1 cellular context compared by ENCODE assay signal in genomic region chr10:116263870-116264269, GRCh38.
TF ChIP-seq lines count a peak whose summit lies in the region.

No MANE protein-coding gene starts in this region.

TF ChIP-seq in IMR-90, 13 proteins besides CTCF, POLR2A, EP300 and RAD21:
- TF ChIP-seq CHD1 (IDR thresholded peaks at IDR 0.05; ENCODE audit: low read depth, low read length) (no peak), SMC3 (IDR thresholded peaks at IDR 0.05; ENCODE audit: low read depth, low read length) (no peak), MXI1 (IDR thresholded peaks at IDR 0.05; ENCODE audit: borderline replicate concordance, low read depth, low read length) (no peak), NFE2L2 (IDR thresholded peaks at IDR 0.05; ENCODE audit: low read depth, low read length) (no peak), BHLHE40 (IDR thresholded peaks at IDR 0.05; ENCODE audit: low read depth, low read length) (no peak), FOS (IDR thresholded peaks at IDR 0.05; ENCODE audit: low read depth, low read length) (no peak), MAFK (IDR thresholded peaks at IDR 0.05; ENCODE audit: low read depth, low read length) (no peak), MAZ (IDR thresholded peaks at IDR 0.05; ENCODE audit: borderline replicate concordance, low read depth, low read length) (no peak), RCOR1 (IDR thresholded peaks at IDR 0.05; ENCODE audit: insufficient replicate concordance, low read length) (no peak), ELK1 (IDR thresholded peaks at IDR 0.05; ENCODE audit: borderline replicate concordance, low read depth, low read length) (no peak), RFX5 (IDR thresholded peaks at IDR 0.05; ENCODE audit: low read depth, low read length) (no peak), CEBPB (IDR thresholded peaks at IDR 0.05; ENCODE audit: low read depth, low read length) (no peak)
- TF ChIP-seq, protein P1, sequence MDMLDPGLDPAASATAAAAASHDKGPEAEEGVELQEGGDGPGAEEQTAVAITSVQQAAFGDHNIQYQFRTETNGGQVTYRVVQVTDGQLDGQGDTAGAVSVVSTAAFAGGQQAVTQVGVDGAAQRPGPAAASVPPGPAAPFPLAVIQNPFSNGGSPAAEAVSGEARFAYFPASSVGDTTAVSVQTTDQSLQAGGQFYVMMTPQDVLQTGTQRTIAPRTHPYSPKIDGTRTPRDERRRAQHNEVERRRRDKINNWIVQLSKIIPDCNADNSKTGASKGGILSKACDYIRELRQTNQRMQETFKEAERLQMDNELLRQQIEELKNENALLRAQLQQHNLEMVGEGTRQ (IDR thresholded peaks at IDR 0.05; ENCODE audit: low read depth, low read length): no peak
